1 cellular context compared by ENCODE assay signal in the genomic region with DNA sequence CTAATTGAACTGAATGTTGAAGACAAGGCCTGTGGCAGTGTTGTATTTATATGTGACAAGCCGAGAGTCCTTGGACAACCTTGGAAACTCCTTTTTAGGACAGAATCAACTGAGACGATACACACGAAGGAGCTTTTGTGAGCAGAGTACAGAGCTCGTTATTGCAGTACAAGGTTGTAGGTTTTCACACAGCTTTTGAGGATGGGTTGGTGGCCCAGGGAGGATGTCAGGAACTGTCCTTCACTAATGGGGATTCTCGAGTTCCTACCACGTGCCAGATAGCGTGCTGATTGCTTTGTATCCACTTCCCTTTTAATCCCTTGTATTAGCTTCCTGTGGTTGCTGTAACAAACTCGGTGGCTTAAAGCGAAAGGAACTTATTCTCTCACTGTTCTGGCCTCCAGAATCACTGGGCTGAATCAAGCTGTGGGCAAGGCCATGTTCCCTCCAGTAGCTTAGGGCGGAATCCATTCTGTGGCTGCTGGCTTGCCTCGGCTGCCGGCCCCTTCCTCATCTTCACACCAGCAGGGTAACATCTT.
A peak's percentile ranks its signal among the peaks of the same experiment; 100 is the strongest.
TF ChIP-seq lines count a peak whose summit lies in the region.

No MANE protein-coding gene starts in this region.

TF ChIP-seq in GM12878, 131 proteins besides CTCF, POLR2A, EP300 and RAD21 (continued from another document and continues in another):
- TF ChIP-seq, protein P1, sequence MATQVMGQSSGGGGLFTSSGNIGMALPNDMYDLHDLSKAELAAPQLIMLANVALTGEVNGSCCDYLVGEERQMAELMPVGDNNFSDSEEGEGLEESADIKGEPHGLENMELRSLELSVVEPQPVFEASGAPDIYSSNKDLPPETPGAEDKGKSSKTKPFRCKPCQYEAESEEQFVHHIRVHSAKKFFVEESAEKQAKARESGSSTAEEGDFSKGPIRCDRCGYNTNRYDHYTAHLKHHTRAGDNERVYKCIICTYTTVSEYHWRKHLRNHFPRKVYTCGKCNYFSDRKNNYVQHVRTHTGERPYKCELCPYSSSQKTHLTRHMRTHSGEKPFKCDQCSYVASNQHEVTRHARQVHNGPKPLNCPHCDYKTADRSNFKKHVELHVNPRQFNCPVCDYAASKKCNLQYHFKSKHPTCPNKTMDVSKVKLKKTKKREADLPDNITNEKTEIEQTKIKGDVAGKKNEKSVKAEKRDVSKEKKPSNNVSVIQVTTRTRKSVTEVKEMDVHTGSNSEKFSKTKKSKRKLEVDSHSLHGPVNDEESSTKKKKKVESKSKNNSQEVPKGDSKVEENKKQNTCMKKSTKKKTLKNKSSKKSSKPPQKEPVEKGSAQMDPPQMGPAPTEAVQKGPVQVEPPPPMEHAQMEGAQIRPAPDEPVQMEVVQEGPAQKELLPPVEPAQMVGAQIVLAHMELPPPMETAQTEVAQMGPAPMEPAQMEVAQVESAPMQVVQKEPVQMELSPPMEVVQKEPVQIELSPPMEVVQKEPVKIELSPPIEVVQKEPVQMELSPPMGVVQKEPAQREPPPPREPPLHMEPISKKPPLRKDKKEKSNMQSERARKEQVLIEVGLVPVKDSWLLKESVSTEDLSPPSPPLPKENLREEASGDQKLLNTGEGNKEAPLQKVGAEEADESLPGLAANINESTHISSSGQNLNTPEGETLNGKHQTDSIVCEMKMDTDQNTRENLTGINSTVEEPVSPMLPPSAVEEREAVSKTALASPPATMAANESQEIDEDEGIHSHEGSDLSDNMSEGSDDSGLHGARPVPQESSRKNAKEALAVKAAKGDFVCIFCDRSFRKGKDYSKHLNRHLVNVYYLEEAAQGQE (IDR thresholded peaks at IDR 0.05; ENCODE audit: low read depth, low read length) = no peak
- TF ChIP-seq, protein P2, sequence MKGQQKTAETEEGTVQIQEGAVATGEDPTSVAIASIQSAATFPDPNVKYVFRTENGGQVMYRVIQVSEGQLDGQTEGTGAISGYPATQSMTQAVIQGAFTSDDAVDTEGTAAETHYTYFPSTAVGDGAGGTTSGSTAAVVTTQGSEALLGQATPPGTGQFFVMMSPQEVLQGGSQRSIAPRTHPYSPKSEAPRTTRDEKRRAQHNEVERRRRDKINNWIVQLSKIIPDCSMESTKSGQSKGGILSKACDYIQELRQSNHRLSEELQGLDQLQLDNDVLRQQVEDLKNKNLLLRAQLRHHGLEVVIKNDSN (IDR thresholded peaks at IDR 0.05; ENCODE audit: borderline replicate concordance, extremely low read length, insufficient read depth, low read depth, low read length) = peak; percentile 76
- TF ChIP-seq POU2F2 (IDR thresholded peaks at IDR 0.05; ENCODE audit: borderline replicate concordance, low read depth, low read length) = peak; percentile 92
- TF ChIP-seq HCFC1 (IDR thresholded peaks at IDR 0.05; ENCODE audit: low read length) = no peak
- no peak for TF ChIP-seq CBX5 (IDR thresholded peaks at IDR 0.05; ENCODE audit: low read depth)
- peak; percentile 60; the same call in 1 of the 2 replicates for TF ChIP-seq GATAD2B (conservative IDR thresholded peaks at IDR 0.05; ENCODE audit: low read depth)
- TF ChIP-seq, protein P3, sequence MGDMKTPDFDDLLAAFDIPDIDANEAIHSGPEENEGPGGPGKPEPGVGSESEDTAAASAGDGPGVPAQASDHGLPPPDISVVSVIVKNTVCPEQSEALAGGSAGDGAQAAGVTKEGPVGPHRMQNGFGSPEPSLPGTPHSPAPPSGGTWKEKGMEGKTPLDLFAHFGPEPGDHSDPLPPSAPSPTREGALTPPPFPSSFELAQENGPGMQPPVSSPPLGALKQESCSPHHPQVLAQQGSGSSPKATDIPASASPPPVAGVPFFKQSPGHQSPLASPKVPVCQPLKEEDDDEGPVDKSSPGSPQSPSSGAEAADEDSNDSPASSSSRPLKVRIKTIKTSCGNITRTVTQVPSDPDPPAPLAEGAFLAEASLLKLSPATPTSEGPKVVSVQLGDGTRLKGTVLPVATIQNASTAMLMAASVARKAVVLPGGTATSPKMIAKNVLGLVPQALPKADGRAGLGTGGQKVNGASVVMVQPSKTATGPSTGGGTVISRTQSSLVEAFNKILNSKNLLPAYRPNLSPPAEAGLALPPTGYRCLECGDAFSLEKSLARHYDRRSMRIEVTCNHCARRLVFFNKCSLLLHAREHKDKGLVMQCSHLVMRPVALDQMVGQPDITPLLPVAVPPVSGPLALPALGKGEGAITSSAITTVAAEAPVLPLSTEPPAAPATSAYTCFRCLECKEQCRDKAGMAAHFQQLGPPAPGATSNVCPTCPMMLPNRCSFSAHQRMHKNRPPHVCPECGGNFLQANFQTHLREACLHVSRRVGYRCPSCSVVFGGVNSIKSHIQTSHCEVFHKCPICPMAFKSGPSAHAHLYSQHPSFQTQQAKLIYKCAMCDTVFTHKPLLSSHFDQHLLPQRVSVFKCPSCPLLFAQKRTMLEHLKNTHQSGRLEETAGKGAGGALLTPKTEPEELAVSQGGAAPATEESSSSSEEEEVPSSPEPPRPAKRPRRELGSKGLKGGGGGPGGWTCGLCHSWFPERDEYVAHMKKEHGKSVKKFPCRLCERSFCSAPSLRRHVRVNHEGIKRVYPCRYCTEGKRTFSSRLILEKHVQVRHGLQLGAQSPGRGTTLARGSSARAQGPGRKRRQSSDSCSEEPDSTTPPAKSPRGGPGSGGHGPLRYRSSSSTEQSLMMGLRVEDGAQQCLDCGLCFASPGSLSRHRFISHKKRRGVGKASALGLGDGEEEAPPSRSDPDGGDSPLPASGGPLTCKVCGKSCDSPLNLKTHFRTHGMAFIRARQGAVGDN (IDR thresholded peaks at IDR 0.05) = peak; percentile 98
- TF ChIP-seq, protein P4, sequence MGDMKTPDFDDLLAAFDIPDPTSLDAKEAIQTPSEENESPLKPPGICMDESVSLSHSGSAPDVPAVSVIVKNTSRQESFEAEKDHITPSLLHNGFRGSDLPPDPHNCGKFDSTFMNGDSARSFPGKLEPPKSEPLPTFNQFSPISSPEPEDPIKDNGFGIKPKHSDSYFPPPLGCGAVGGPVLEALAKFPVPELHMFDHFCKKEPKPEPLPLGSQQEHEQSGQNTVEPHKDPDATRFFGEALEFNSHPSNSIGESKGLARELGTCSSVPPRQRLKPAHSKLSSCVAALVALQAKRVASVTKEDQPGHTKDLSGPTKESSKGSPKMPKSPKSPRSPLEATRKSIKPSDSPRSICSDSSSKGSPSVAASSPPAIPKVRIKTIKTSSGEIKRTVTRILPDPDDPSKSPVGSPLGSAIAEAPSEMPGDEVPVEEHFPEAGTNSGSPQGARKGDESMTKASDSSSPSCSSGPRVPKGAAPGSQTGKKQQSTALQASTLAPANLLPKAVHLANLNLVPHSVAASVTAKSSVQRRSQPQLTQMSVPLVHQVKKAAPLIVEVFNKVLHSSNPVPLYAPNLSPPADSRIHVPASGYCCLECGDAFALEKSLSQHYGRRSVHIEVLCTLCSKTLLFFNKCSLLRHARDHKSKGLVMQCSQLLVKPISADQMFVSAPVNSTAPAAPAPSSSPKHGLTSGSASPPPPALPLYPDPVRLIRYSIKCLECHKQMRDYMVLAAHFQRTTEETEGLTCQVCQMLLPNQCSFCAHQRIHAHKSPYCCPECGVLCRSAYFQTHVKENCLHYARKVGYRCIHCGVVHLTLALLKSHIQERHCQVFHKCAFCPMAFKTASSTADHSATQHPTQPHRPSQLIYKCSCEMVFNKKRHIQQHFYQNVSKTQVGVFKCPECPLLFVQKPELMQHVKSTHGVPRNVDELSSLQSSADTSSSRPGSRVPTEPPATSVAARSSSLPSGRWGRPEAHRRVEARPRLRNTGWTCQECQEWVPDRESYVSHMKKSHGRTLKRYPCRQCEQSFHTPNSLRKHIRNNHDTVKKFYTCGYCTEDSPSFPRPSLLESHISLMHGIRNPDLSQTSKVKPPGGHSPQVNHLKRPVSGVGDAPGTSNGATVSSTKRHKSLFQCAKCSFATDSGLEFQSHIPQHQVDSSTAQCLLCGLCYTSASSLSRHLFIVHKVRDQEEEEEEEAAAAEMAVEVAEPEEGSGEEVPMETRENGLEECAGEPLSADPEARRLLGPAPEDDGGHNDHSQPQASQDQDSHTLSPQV (IDR thresholded peaks at IDR 0.05) = peak; percentile 88
- no peak for TF ChIP-seq FOXK2 (IDR thresholded peaks at IDR 0.05)
- peak; percentile 22; the same call in 1 of the 2 replicates for TF ChIP-seq POLR2AphosphoS2 (IDR thresholded peaks at IDR 0.05; ENCODE audit: low read depth, low read length)
- TF ChIP-seq KLF5 (IDR thresholded peaks at IDR 0.05; ENCODE audit: partially characterized antibody) = peak; percentile 88
- TF ChIP-seq GABPA (IDR thresholded peaks at IDR 0.05; ENCODE audit: low read depth) = no peak
- TF ChIP-seq SMAD5 (IDR thresholded peaks at IDR 0.05; ENCODE audit: low read depth) = no peak
- no peak for TF ChIP-seq LARP7 (IDR thresholded peaks at IDR 0.05)
- TF ChIP-seq NFYA (IDR thresholded peaks at IDR 0.05; ENCODE audit: borderline replicate concordance, low read depth, low read length) = no peak
- TF ChIP-seq KDM1A (IDR thresholded peaks at IDR 0.05; ENCODE audit: borderline replicate concordance) = no peak
- TF ChIP-seq RCOR1 (conservative IDR thresholded peaks at IDR 0.05; ENCODE audit: low read depth, low read length) = no peak
- peak; percentile 96 for TF ChIP-seq IRF4 (IDR thresholded peaks at IDR 0.05; ENCODE audit: low read depth, low read length)
- peak; percentile 71 for TF ChIP-seq TAF1 (IDR thresholded peaks at IDR 0.05; ENCODE audit: borderline replicate concordance, low read depth, low read length)
- TF ChIP-seq YBX1 (IDR thresholded peaks at IDR 0.05) = no peak
- no peak for TF ChIP-seq SRF (IDR thresholded peaks at IDR 0.05; ENCODE audit: low read depth in 2 of 2, low read length in 2 of 2)
- TF ChIP-seq RELA (IDR thresholded peaks at IDR 0.05; ENCODE audit: borderline replicate concordance, partially characterized antibody) = peak; percentile 63
- peak; percentile 92 for TF ChIP-seq POLR2AphosphoS5 (IDR thresholded peaks at IDR 0.05; ENCODE audit: low read length)
- TF ChIP-seq SIX5 (IDR thresholded peaks at IDR 0.05; ENCODE audit: low read depth, low read length, severe bottlenecking) = no peak
- TF ChIP-seq RBBP5 (conservative IDR thresholded peaks at IDR 0.05) = no peak
- peak; percentile 92 for TF ChIP-seq CREM (IDR thresholded peaks at IDR 0.05; ENCODE audit: low read depth)
- peak; percentile 46 for TF ChIP-seq MYC (IDR thresholded peaks at IDR 0.05; ENCODE audit: insufficient read depth, insufficient read length, insufficient replicate concordance, low read length, severe bottlenecking)
- peak; percentile 74 for TF ChIP-seq MEF2A (IDR thresholded peaks at IDR 0.05; ENCODE audit: insufficient read depth, low read depth, low read length)
- TF ChIP-seq, protein P5, sequence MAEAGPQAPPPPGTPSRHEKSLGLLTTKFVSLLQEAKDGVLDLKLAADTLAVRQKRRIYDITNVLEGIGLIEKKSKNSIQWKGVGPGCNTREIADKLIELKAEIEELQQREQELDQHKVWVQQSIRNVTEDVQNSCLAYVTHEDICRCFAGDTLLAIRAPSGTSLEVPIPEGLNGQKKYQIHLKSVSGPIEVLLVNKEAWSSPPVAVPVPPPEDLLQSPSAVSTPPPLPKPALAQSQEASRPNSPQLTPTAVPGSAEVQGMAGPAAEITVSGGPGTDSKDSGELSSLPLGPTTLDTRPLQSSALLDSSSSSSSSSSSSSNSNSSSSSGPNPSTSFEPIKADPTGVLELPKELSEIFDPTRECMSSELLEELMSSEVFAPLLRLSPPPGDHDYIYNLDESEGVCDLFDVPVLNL (IDR thresholded peaks at IDR 0.05; ENCODE audit: low read depth, low read length) = no peak
- TF ChIP-seq, protein P6, sequence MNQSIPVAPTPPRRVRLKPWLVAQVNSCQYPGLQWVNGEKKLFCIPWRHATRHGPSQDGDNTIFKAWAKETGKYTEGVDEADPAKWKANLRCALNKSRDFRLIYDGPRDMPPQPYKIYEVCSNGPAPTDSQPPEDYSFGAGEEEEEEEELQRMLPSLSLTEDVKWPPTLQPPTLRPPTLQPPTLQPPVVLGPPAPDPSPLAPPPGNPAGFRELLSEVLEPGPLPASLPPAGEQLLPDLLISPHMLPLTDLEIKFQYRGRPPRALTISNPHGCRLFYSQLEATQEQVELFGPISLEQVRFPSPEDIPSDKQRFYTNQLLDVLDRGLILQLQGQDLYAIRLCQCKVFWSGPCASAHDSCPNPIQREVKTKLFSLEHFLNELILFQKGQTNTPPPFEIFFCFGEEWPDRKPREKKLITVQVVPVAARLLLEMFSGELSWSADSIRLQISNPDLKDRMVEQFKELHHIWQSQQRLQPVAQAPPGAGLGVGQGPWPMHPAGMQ (IDR thresholded peaks at IDR 0.05; ENCODE audit: borderline replicate concordance) = no peak
- no peak for TF ChIP-seq CBX3 (IDR thresholded peaks at IDR 0.05; ENCODE audit: borderline replicate concordance, low read depth)
- TF ChIP-seq, protein P7, sequence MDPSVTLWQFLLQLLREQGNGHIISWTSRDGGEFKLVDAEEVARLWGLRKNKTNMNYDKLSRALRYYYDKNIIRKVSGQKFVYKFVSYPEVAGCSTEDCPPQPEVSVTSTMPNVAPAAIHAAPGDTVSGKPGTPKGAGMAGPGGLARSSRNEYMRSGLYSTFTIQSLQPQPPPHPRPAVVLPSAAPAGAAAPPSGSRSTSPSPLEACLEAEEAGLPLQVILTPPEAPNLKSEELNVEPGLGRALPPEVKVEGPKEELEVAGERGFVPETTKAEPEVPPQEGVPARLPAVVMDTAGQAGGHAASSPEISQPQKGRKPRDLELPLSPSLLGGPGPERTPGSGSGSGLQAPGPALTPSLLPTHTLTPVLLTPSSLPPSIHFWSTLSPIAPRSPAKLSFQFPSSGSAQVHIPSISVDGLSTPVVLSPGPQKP (IDR thresholded peaks at IDR 0.05; ENCODE audit: low read depth, low read length) = no peak
- TF ChIP-seq BMI1 (IDR thresholded peaks at IDR 0.05; ENCODE audit: borderline replicate concordance) = peak; percentile 61; the same call in 1 of the 2 replicates
- TF ChIP-seq STAT3 (IDR thresholded peaks at IDR 0.05; ENCODE audit: low read depth, low read length) = peak; percentile 48; the same call in 1 of the 2 replicates
- TF ChIP-seq RFX5 (IDR thresholded peaks at IDR 0.05; ENCODE audit: low read depth, low read length) = peak; percentile 8; the same call in 1 of the 2 replicates
- peak; percentile 57 for TF ChIP-seq JUNB (IDR thresholded peaks at IDR 0.05)
- peak; percentile 96 for TF ChIP-seq BHLHE40 (IDR thresholded peaks at IDR 0.05; ENCODE audit: borderline replicate concordance in 1 of 2, low read depth in 2 of 2, low read length in 1 of 2)
- TF ChIP-seq SPI1 (IDR thresholded peaks at IDR 0.05; ENCODE audit: borderline replicate concordance, insufficient read depth, low read depth, low read length) = peak; percentile 100
- TF ChIP-seq MXI1 (IDR thresholded peaks at IDR 0.05; ENCODE audit: low read depth, low read length) = peak; percentile 93
- TF ChIP-seq, protein P8, sequence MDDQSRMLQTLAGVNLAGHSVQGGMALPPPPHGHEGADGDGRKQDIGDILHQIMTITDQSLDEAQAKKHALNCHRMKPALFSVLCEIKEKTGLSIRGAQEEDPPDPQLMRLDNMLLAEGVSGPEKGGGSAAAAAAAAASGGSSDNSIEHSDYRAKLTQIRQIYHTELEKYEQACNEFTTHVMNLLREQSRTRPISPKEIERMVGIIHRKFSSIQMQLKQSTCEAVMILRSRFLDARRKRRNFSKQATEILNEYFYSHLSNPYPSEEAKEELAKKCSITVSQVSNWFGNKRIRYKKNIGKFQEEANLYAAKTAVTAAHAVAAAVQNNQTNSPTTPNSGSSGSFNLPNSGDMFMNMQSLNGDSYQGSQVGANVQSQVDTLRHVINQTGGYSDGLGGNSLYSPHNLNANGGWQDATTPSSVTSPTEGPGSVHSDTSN (IDR thresholded peaks at IDR 0.05; ENCODE audit: insufficient replicate concordance, low read depth, low read length) = peak; percentile 52
- no peak for TF ChIP-seq TCF7 (IDR thresholded peaks at IDR 0.05; ENCODE audit: borderline replicate concordance)
- no peak for TF ChIP-seq HDAC6 (IDR thresholded peaks at IDR 0.05; ENCODE audit: unreplicated experiment)
